ENCODE assay signal across 8 cellular contexts in the genomic region with DNA sequence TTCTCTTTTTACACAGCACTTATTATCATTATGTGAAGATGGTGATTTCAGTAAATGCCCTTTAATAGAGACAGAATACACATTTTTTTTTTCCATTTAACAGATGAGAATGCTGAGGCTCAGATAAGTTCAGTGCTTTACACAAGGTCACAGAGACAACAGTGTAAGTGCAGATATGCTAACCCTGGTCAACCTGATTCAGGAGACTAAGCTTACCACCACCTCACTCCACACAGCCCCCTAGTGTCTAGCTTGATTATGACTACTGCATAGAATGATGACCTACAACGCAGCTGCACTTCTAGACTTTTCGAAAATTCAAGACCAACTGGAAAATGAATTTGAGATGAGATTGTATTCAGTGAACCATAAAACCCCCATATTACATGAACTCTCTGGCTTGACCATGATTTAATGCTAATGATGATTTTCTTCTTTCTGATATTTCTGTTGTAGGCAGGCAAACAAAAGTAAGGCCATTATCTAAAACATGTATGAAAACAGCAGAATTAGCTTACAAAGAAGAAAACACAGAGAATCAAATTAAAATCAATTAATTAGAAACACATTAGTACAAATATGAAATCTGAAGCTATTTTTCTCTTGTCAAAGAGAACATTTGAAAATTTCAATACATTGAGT.
DNase-seq lines count a peak whose midpoint lies in the region; ATAC-seq, FAIRE-seq and TF ChIP-seq lines count a peak whose summit lies in the region.
"Had no signal": no experiment of that assay in that cellular context is flagged by ENCODE, and none has a peak within 500 bp of the region (broad histone marks: within the 10 kb centered on the region; RNA-seq: fewer than 3 reads in every experiment).

No MANE protein-coding gene starts in this region.

- H3K27me3 Mint-ChIP-seq in osteocyte (ENCODE audit: unreplicated experiment), result no peaks in the 10 kb centered on the region
- no peaks in the 10 kb centered on the region for H3K27me3 Mint-ChIP-seq in CD4-positive, alpha-beta memory T cell

- no peak overlapping the region for H2AFZ ChIP-seq in GM12878 (ENCODE audit: control insufficient read depth, low read depth, low read length)

- ATAC-seq in HG03520 (IDR thresholded peaks at IDR 0.05; ENCODE audit: unreplicated experiment) (peak; percentile 64), GM12878 (peak; percentile 99)

- H3K27ac Mint-ChIP-seq in osteocyte (ENCODE audit: unreplicated experiment), result no peak overlapping the region
- H3K27ac Mint-ChIP-seq in CD4-positive, alpha-beta memory T cell, result no peak overlapping the region
- H3K27ac Mint-ChIP-seq: T-helper 1 cell treated with Interleukin-12 subunit alpha and Interleukin-12 subunit beta and Interleukin-4 antibody, amounts not matched to agents 30 μg/mL and 1 μg/mL, for 36 hours had no signal

- intact Hi-C loops in GM12878 (cut with micrococcal nuclease; ENCODE audit: unreplicated experiment), result loop anchor here (1.0 to 5.0 kb wide), 5 partner anchors 98 to 847 kb away; no protein-coding TSS in a partner anchor
- intact Hi-C loops in CD4-positive, alpha-beta memory T cell (cut with micrococcal nuclease), result no loop called here

- CTCF ChIA-PET in GM12878 (lab: Yijun Ruan, JAX), result interaction anchor here (0.7 to 4.5 kb wide), 40 partner anchors 8 to 918 kb away, joined by 3 to 90 read pairs (median 7); a partner anchor contains a TSS
- CTCF ChIA-PET in CD4-positive, alpha-beta memory T cell (lab: Charles Lee; ENCODE audit: partially characterized antibody), result interaction anchor here (1.3 kb wide), 1 partner anchor 849 kb away, joined by 3 read pairs; no protein-coding TSS in a partner anchor

- no peak for TF ChIP-seq EP300 in GM12878 (IDR thresholded peaks at IDR 0.05; ENCODE audit: borderline replicate concordance in 1 of 2, control insufficient read depth in 1 of 2, low read depth in 2 of 2, low read length in 2 of 2)

- RAD21 ChIA-PET in GM12878 (lab: Charles Lee; ENCODE audit: unreplicated experiment), result interaction anchor here (0.6 to 4.0 kb wide), 27 partner anchors 8 to 851 kb away, joined by 3 to 73 read pairs (median 7); a partner anchor contains a TSS

- no peaks in the 10 kb centered on the region for H3K4me1 ChIP-seq in GM12878 (ENCODE audit: control insufficient read depth, insufficient read depth, low read length)
- H3K4me1 ChIP-seq in CD4-positive, alpha-beta memory T cell (ENCODE audit: insufficient read depth, low read length), result no peaks in the 10 kb centered on the region

- H3K79me2 ChIP-seq in GM12878 (ENCODE audit: control insufficient read depth, insufficient read depth, low read length), result no peaks in the 10 kb centered on the region

- POLR2A ChIA-PET in GM12878 (lab: Charles Lee), result interaction anchor here (0.5 to 1.5 kb wide), 4 partner anchors 10 to 212 kb away, joined by 3 read pairs; no protein-coding TSS in a partner anchor
- POLR2A ChIA-PET in CD4-positive, alpha-beta memory T cell (lab: Charles Lee; ENCODE audit: partially characterized antibody), result no interaction called here

- no peaks in the 10 kb centered on the region for H3K27me3 ChIP-seq in GM12878 (replicated peaks in 1 of 2; ENCODE audit: control insufficient read depth in 2 of 2, insufficient read depth in 2 of 2, low read length in 1 of 2)
- no peaks in the 10 kb centered on the region for H3K27me3 ChIP-seq in CD4-positive, alpha-beta memory T cell (ENCODE audit: insufficient read depth, low read length)

- SMC1A ChIA-PET in GM12878 (lab: Charles Lee; ENCODE audit: uncharacterized antibody, unreplicated experiment), result interaction anchor here (0.7 to 4.6 kb wide), 45 partner anchors 8 to 850 kb away, joined by 3 to 66 read pairs (median 4); a partner anchor contains a TSS

- no peak for TF ChIP-seq POLR2A in GM12878 (IDR thresholded peaks at IDR 0.05; ENCODE audit: low read depth, low read length)

- H3K27ac ChIP-seq in GM12878 (ENCODE audit: control insufficient read depth, insufficient read depth), result no peak overlapping the region
- no peak overlapping the region for H3K27ac ChIP-seq in CD4-positive, alpha-beta memory T cell (ENCODE audit: low read depth, low read length)

- FAIRE-seq in GM12878 (lab: Jason Lieb, UNC), result peak; percentile 52

- no peak overlapping the region for H3K4me3 Mint-ChIP-seq in osteocyte (ENCODE audit: unreplicated experiment)
- H3K4me3 Mint-ChIP-seq in CD4-positive, alpha-beta memory T cell, result no peak overlapping the region
- H3K4me3 Mint-ChIP-seq: T-helper 1 cell treated with Interleukin-12 subunit alpha and Interleukin-12 subunit beta and Interleukin-4 antibody, amounts not matched to agents 30 μg/mL and 1 μg/mL, for 36 hours had no signal

- no peak overlapping the region for H3K9ac ChIP-seq in GM12878 (ENCODE audit: control insufficient read depth, insufficient read depth, low read length)

- H3K4me3 ChIP-seq in GM12878, result no peak overlapping the region
- H3K4me3 ChIP-seq in CD4-positive, alpha-beta memory T cell (ENCODE audit: low read length in 2 of 2), result no peak overlapping the region

- peak; percentile 32 for TF ChIP-seq CTCF in GM13976 (IDR thresholded peaks at IDR 0.05; ENCODE audit: borderline replicate concordance, control extremely low read depth, extremely low read depth, insufficient read depth, missing control alignments)
- peak; percentile 58 to 76 (median 68) for TF ChIP-seq CTCF in GM12878 (IDR thresholded peaks at IDR 0.05 in 2 of 3, conservative IDR thresholded peaks at IDR 0.05 in 1 of 3; ENCODE audit: control insufficient read depth in 2 of 3, extremely low read depth in 1 of 3, insufficient read depth in 1 of 3, low read depth in 3 of 3, low read length in 3 of 3)
- TF ChIP-seq CTCF in osteocyte (IDR thresholded peaks at IDR 0.05), result peak; percentile 35

- H3K4me2 ChIP-seq in GM12878 (ENCODE audit: control insufficient read depth, insufficient read depth), result no peak overlapping the region

- peak; percentile 65 for TF ChIP-seq RAD21 in GM12878 (IDR thresholded peaks at IDR 0.05; ENCODE audit: insufficient read depth, low read depth, low read length)

- no TSS peak for BruUV-seq in GM12878 (replicated peaks; lab: Mats Ljungman, UMichigan)

- H3K4me1 Mint-ChIP-seq in osteocyte (ENCODE audit: unreplicated experiment), result peaks cover 11% of the 10 kb centered on the region
- H3K4me1 Mint-ChIP-seq in CD4-positive, alpha-beta memory T cell, result no peaks in the 10 kb centered on the region

- no peaks in the 10 kb centered on the region for H4K20me1 ChIP-seq in GM12878 (ENCODE audit: control insufficient read depth, insufficient read depth)

- H3K36me3 ChIP-seq in GM12878 (ENCODE audit: control insufficient read depth in 2 of 2, insufficient read depth in 2 of 2, low read length in 1 of 2), result no peaks in the 10 kb centered on the region
- no peaks in the 10 kb centered on the region for H3K36me3 ChIP-seq in CD4-positive, alpha-beta memory T cell (ENCODE audit: insufficient read depth, low read length)

- peaks cover 12% of the 10 kb centered on the region for H3K9me3 Mint-ChIP-seq in osteocyte (ENCODE audit: unreplicated experiment)
- H3K9me3 Mint-ChIP-seq in CD4-positive, alpha-beta memory T cell, result peaks cover 0 to 2% (median 0%) of the 10 kb centered on the region in 8 donors
- H3K9me3 Mint-ChIP-seq: T-helper 1 cell treated with Interleukin-12 subunit alpha and Interleukin-12 subunit beta and Interleukin-4 antibody, amounts not matched to agents 30 μg/mL and 1 μg/mL, for 36 hours had no signal

- no peaks in the 10 kb centered on the region for H3K36me3 Mint-ChIP-seq in osteocyte (ENCODE audit: unreplicated experiment)
- H3K36me3 Mint-ChIP-seq in CD4-positive, alpha-beta memory T cell, result no peaks in the 10 kb centered on the region

- 21% methylated on average over 2 of the region's 2 CpGs for WGBS in GM12878 (ENCODE audit: insufficient coverage, insufficient replicate concordance, low lambda C conversion rate, missing lambda C conversion rate)

- peak; percentile 45 for DNase-seq in GM13976 (ENCODE audit: low spot score)
- DNase-seq in GM12878 (ENCODE audit: low read depth, low spot score), result peak; percentile 32
- no peak for DNase-seq in osteocyte (ENCODE audit: extremely low spot score, unreplicated experiment)
- DNase-seq in NCI-H1694 treated with DMSO at 0.1 percent for 48 hours (lab: John Stamatoyannopoulos, UW), result no peak
- DNase-seq in CD4-positive, alpha-beta memory T cell, result no peak
- DNase-seq in cerebellum (ENCODE audit: low spot score), result no peak

- H3K9me3 ChIP-seq in GM12878 (replicated peaks; ENCODE audit: control insufficient read depth, insufficient read depth, low read length), result no peaks in the 10 kb centered on the region
- no peaks in the 10 kb centered on the region for H3K9me3 ChIP-seq in CD4-positive, alpha-beta memory T cell (ENCODE audit: control insufficient read depth in 1 of 2, low read length in 2 of 2)

- in situ Hi-C loops in GM13976 (cut with MboI; ENCODE audit: low sequenced_read_pairs, unreplicated experiment), result no loop called here
- in situ Hi-C loops in GM12878 (cut with MboI), result no loop called here

TF ChIP-seq in GM12878, 131 proteins besides CTCF, POLR2A, EP300 and RAD21 (continues in another document):
- no peak for TF ChIP-seq TCF3 (IDR thresholded peaks at IDR 0.05; ENCODE audit: borderline replicate concordance, insufficient read depth, low read depth, low read length)
- TF ChIP-seq ZNF207 (IDR thresholded peaks at IDR 0.05; ENCODE audit: borderline replicate concordance), result no peak

Comparison
In these comparisons a context has a peak if more than half of its experiments do, and no peak if none do; other contexts are left out.
1. DNase-seq: peak in GM13976 (single experiment) and GM12878 (single experiment); none in osteocyte (single experiment), NCI-H1694 treated with DMSO at 0.1 percent for 48 hours (single experiment), CD4-positive, alpha-beta memory T cell (0 of 5) and cerebellum (single experiment).
2. Peak in every context shown above with its lines, with median percentiles within 50 percentile points of each other: CTCF ChIP-seq.